In the genomic region with DNA sequence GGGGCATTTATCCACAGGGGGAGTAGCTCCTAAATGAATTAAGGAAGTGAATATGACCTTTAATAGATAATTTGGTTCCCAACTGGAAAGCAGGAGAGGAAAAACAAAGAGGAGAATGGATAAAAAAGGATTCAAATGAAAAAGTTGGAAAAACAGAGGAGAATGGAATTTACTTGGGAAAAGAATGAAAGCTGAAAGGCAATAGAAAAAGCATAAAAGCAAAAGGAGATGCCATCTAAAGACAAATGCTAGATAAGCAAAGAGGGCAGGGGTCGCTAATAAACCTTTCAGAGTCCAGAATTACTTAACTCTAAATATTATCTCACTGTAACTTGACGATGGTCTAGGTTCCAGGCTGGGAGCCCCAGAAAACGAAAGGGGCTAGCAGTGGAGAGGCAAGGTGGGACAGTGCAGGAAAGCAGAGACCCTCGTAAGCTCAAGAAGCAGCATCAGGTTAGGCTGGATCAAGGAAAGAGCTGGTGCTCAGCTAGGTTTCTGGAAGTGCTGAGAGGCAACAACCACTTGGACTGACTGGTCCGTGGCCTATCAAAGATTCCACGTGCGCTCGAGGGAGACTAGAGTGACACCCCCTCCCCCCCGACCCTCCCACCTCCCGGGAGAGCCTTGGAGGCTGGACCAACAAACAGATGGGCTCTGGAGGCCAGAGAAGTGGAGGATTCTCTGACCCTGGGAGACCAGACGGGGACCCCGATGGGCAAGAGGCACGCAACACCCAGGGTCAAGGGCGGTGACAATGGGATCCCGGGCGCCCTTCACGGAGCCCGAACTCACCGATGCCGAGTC, we compare ENCODE assay signal across 8 cellular contexts. TPM values are rescaled to one million over a fixed set of nuclear protein-coding genes. Genes with fewer than 3 reads are reported as not detected.
DNase-seq lines count a peak whose midpoint lies in the region; ATAC-seq and TF ChIP-seq lines count a peak whose summit lies in the region.

No MANE protein-coding gene starts in this region.

- no peaks in the 10 kb centered on the region for H3K36me3 ChIP-seq in BLaER1 treated with 17β-estradiol and CSF1 and Interleukin-3, amounts not matched to agents 10 nM and 100 nM
- no peaks in the 10 kb centered on the region for H3K36me3 ChIP-seq in testis (ENCODE audit: low read depth, missing control alignments)

- H3K4me3 ChIP-seq in BLaER1 treated with 17β-estradiol and CSF1 and Interleukin-3, amounts not matched to agents 10 nM and 100 nM, result peak overlapping the region; percentile 75 to 93 (median 86)
- H3K4me3 ChIP-seq in testis, result peak overlapping the region; percentile 87 to 98

- H3K9me3 Mint-ChIP-seq in activated naive CD8-positive, alpha-beta T cell treated with anti-CD3 and anti-CD28 coated beads, Interleukin-2, amount 10 ng/mL, durations not matched to agents 7 days and 5 days, result no peaks in the 10 kb centered on the region

- TF ChIP-seq POLR2A in testis (IDR thresholded peaks at IDR 0.05), result no peak

- H3K36me3 Mint-ChIP-seq in activated naive CD8-positive, alpha-beta T cell treated with anti-CD3 and anti-CD28 coated beads, Interleukin-2, amount 10 ng/mL, durations not matched to agents 7 days and 5 days, result peaks cover 9% of the 10 kb centered on the region

- intact Hi-C loops in testis (cut with DNase I; ENCODE audit: low total_unique reads) (loop anchor here (10.0 kb wide), 1 partner anchor 90 kb away; no protein-coding TSS in a partner anchor), sciatic nerve (cut with DNase I) (no loop called here)

- H3K27me3 Mint-ChIP-seq in activated naive CD8-positive, alpha-beta T cell treated with anti-CD3 and anti-CD28 coated beads, Interleukin-2, amount 10 ng/mL, durations not matched to agents 7 days and 5 days, result peaks cover 3% of the 10 kb centered on the region

- DNase-seq in activated naive CD8-positive, alpha-beta T cell treated with anti-CD3 and anti-CD28 coated beads, Interleukin-2, amount 10 ng/mL, durations not matched to agents 7 days and 5 days, result no peak
- DNase-seq in iris pigment epithelial cell (ENCODE audit: low read depth) (peak; percentile 3), testis (peak; percentile 30), iPS-NIHi11 (ENCODE audit: low spot score) (no peak), GM19240 (ENCODE audit: insufficient read length, low spot score) (no peak), sciatic nerve (ENCODE audit: low spot score) (no peak)

- POLR2A ChIA-PET in activated naive CD8-positive, alpha-beta T cell treated with anti-CD3 and anti-CD28 coated beads, Interleukin-2, amount 10 ng/mL, durations not matched to agents 7 days and 5 days (lab: Charles Lee), result interaction anchor here (1.7 kb wide), 1 partner anchor 93 kb away, joined by 5 read pairs; no protein-coding TSS in a partner anchor

- H4K20me1 ChIP-seq in BLaER1 treated with 17β-estradiol and CSF1 and Interleukin-3, amounts not matched to agents 10 nM and 100 nM, result peaks cover 0 to 7% (median 0%) of the 10 kb centered on the region in 11 experiments; a peak in 2 of 22 replicates

- H3K9ac ChIP-seq in BLaER1 treated with 17β-estradiol and CSF1 and Interleukin-3, amounts not matched to agents 10 nM and 100 nM, result peak overlapping the region; percentile 78 to 88 (median 83)

- peaks cover 11 to 15% (median 14%) of the 10 kb centered on the region in 10 experiments; a peak in 18 of 20 replicates for H3K4me1 ChIP-seq in BLaER1 treated with 17β-estradiol and CSF1 and Interleukin-3, amounts not matched to agents 10 nM and 100 nM
- no peaks in the 10 kb centered on the region for H3K4me1 ChIP-seq in testis

- H3K4me2 ChIP-seq in BLaER1 treated with 17β-estradiol and CSF1 and Interleukin-3, amounts not matched to agents 10 nM and 100 nM, result peak overlapping the region; percentile 90 to 99 (median 98)

- WGBS in testis, 2 donors, result 15 to 38% methylated on average over 8 to 20 of the region's 20 CpGs

- H3K27ac Mint-ChIP-seq in activated naive CD8-positive, alpha-beta T cell treated with anti-CD3 and anti-CD28 coated beads, Interleukin-2, amount 10 ng/mL, durations not matched to agents 7 days and 5 days, result peak overlapping the region; percentile 58

- no peak for TF ChIP-seq CTCF in testis (IDR thresholded peaks at IDR 0.05)

- peak overlapping the region in 10 of 11 experiments; percentile 56 to 84 (median 77); a peak in 17 of 22 replicates for H3K27ac ChIP-seq in BLaER1 treated with 17β-estradiol and CSF1 and Interleukin-3, amounts not matched to agents 10 nM and 100 nM
- peak overlapping the region; percentile 85 to 93 for H3K27ac ChIP-seq in testis

- H3K27me3 ChIP-seq in BLaER1 treated with 17β-estradiol and CSF1 and Interleukin-3, amounts not matched to agents 10 nM and 100 nM, result peaks cover 0 to 15% (median 9%) of the 10 kb centered on the region in 11 experiments; a peak in 16 of 22 replicates
- H3K27me3 ChIP-seq in testis, result no peaks in the 10 kb centered on the region

- ATAC-seq in HG03457 (IDR thresholded peaks at IDR 0.05; ENCODE audit: unreplicated experiment) (peak; percentile 15), sciatic nerve (no peak)
- no peak for ATAC-seq in activated naive CD8-positive, alpha-beta T cell treated with anti-CD3 and anti-CD28 coated beads, Interleukin-2, amount 10 ng/mL, durations not matched to agents 7 days and 5 days (ENCODE audit: low read depth)

- no peaks in the 10 kb centered on the region for H3K9me3 ChIP-seq in BLaER1 treated with 17β-estradiol and CSF1 and Interleukin-3, amounts not matched to agents 10 nM and 100 nM (replicated peaks in 1 of 11)
- H3K9me3 ChIP-seq in testis, result no peaks in the 10 kb centered on the region

- H3K4me3 Mint-ChIP-seq in activated naive CD8-positive, alpha-beta T cell treated with anti-CD3 and anti-CD28 coated beads, Interleukin-2, amount 10 ng/mL, durations not matched to agents 7 days and 5 days, result peak overlapping the region; percentile 85

- H3K4me1 Mint-ChIP-seq in activated naive CD8-positive, alpha-beta T cell treated with anti-CD3 and anti-CD28 coated beads, Interleukin-2, amount 10 ng/mL, durations not matched to agents 7 days and 5 days, result peaks cover 28% of the 10 kb centered on the region

RNA-seq across cellular contexts. Expression of gene SLC2A13, which starts 1.2 kb away (rescaled TPM):
- total RNA-seq in activated naive CD8-positive, alpha-beta T cell treated with anti-CD3 and anti-CD28 coated beads, Interleukin-2, amount 10 ng/mL, durations not matched to agents 7 days and 5 days, result 1 to 10 TPM; 8.1 to 8.5 TPM
- total RNA-seq in testis (10 to 100 TPM; 18.0 to 19.8 TPM), sciatic nerve (12.7 TPM)
- 3.3 TPM for polyA plus RNA-seq in testis (ENCODE audit: insufficient read depth, low read depth, low replicate concordance)

Comparison
In these comparisons a context has a peak if more than half of its experiments do, and no peak if none do; other contexts are left out.
1. DNase-seq: peak in iris pigment epithelial cell (single experiment) and testis (single experiment); none in activated naive CD8-positive, alpha-beta T cell treated with anti-CD3 and anti-CD28 coated beads, Interleukin-2, amount 10 ng/mL, durations not matched to agents 7 days and 5 days (single experiment), iPS-NIHi11 (single experiment), GM19240 (single experiment) and sciatic nerve (single experiment).